ENCODE assay signal across 19 cellular contexts in genomic region chr6:139256087-139256486, GRCh38. TPM values are rescaled to one million over a fixed set of nuclear protein-coding genes. Genes with fewer than 3 reads are reported as not detected.
DNase-seq lines count a peak whose midpoint lies in the region; ATAC-seq, FAIRE-seq and TF ChIP-seq lines count a peak whose summit lies in the region.
"Had no signal": no experiment of that assay in that cellular context is flagged by ENCODE, and none has a peak within 500 bp of the region (broad histone marks: within the 10 kb centered on the region; RNA-seq: fewer than 3 reads in every experiment).

No MANE protein-coding gene starts in this region.

- WGBS in heart right ventricle, 2 donors, result 57 to 76% methylated on average over 3 of the region's 3 CpGs

- no peak overlapping the region for H3K4me2 ChIP-seq in astrocyte (ENCODE audit: low read length)
- H3K4me2 ChIP-seq: smooth muscle cell had no signal

- ATAC-seq in heart right ventricle, result peak in 1 of 8 donors; percentile 12
- no peak for ATAC-seq in Right ventricle myocardium superior (ENCODE audit: poor library complexity)
- ATAC-seq in HG02981 (IDR thresholded peaks at IDR 0.05; ENCODE audit: unreplicated experiment), result no peak
- no peak for ATAC-seq in GM21360 (IDR thresholded peaks at IDR 0.05; ENCODE audit: unreplicated experiment)
- ATAC-seq: activated CD4-positive, CD25-positive, alpha-beta regulatory T cell treated with anti-CD3 and anti-CD28 coated beads, Interleukin-2, amount 50 U/mL, for 24 hours had no signal

- no peak for TF ChIP-seq CTCF in heart right ventricle (IDR thresholded peaks at IDR 0.05)
- no peak for TF ChIP-seq CTCF in astrocyte (IDR thresholded peaks at IDR 0.05; ENCODE audit: insufficient read depth, low read depth, low read length)

- H3K4me1 Mint-ChIP-seq in astrocyte (ENCODE audit: low read depth, unreplicated experiment), result peaks cover 5% of the 10 kb centered on the region

- H3K9me3 ChIP-seq in heart right ventricle (no peaks in the 10 kb centered on the region), astrocyte (ENCODE audit: insufficient read depth, low read depth, low read length) (no peaks in the 10 kb centered on the region)
- H3K9me3 ChIP-seq: adrenal gland, colonic mucosa, tibial nerve had no signal

- no peak overlapping the region for H3K27ac Mint-ChIP-seq in astrocyte (ENCODE audit: unreplicated experiment)

- no peak overlapping the region for H2AFZ ChIP-seq in astrocyte (ENCODE audit: low read depth, low read length)
- H2AFZ ChIP-seq: parathyroid adenoma had no signal

- H3K79me2 ChIP-seq in astrocyte (ENCODE audit: insufficient read depth, low read length), result no peaks in the 10 kb centered on the region
- H3K79me2 ChIP-seq: parathyroid adenoma had no signal

- no peaks in the 10 kb centered on the region for H3K9me3 Mint-ChIP-seq in astrocyte (ENCODE audit: unreplicated experiment)

- intact Hi-C loops in heart right ventricle (cut with DNase I) (loop anchor here in 1 of 10 donors (5.0 kb wide), 1 partner anchor 214 kb away; no protein-coding TSS in a partner anchor), Right ventricle myocardium superior (cut with DNase I) (no loop called here)

- peak overlapping the region in 7 of 10 donors; percentile 20 to 70 (median 47) for H3K27ac ChIP-seq in heart right ventricle
- H3K27ac ChIP-seq in astrocyte (ENCODE audit: low read depth, low read length), result no peak overlapping the region
- H3K27ac ChIP-seq: adrenal gland, colonic mucosa, parathyroid adenoma had no signal

- H3K9ac ChIP-seq in astrocyte (ENCODE audit: low read length), result no peak overlapping the region
- H3K9ac ChIP-seq: parathyroid adenoma had no signal

- no peaks in the 10 kb centered on the region for H3K36me3 Mint-ChIP-seq in astrocyte (ENCODE audit: low read depth, unreplicated experiment)

- H3K36me3 ChIP-seq in heart right ventricle, result peaks cover 0 to 52% (median 7%) of the 10 kb centered on the region in 9 donors
- H3K36me3 ChIP-seq in astrocyte (ENCODE audit: insufficient read depth, low read length), result no peaks in the 10 kb centered on the region
- H3K36me3 ChIP-seq: adrenal gland, colonic mucosa, tibial nerve had no signal

- H3K4me1 ChIP-seq in heart right ventricle (peaks cover 10 to 36% (median 21%) of the 10 kb centered on the region in 9 donors), astrocyte (ENCODE audit: insufficient read depth, low read length) (no peaks in the 10 kb centered on the region)
- H3K4me1 ChIP-seq: colonic mucosa had no signal

- no peak overlapping the region for H3K4me3 ChIP-seq in heart right ventricle
- H3K4me3 ChIP-seq in astrocyte (ENCODE audit: insufficient read depth, low read depth, low read length), result no peak overlapping the region
- H3K4me3 ChIP-seq: adrenal gland, colonic mucosa, smooth muscle cell, tibial nerve had no signal

- H3K27me3 ChIP-seq in heart right ventricle (no peaks in the 10 kb centered on the region), astrocyte (ENCODE audit: insufficient read depth, low read length) (no peaks in the 10 kb centered on the region)
- H3K27me3 ChIP-seq: adrenal gland, colonic mucosa, tibial nerve had no signal

- peak in 1 of 2 donors; percentile 50 for DNase-seq in heart right ventricle
- no peak for DNase-seq in Right ventricle myocardium superior
- peak; percentile 92 for DNase-seq in astrocyte (ENCODE audit: low read depth)
- DNase-seq in mucosa of gallbladder (ENCODE audit: low spot score), result peak; percentile 37
- no peak for DNase-seq in NCI-H510A (lab: John Stamatoyannopoulos, UW)
- DNase-seq in epidermal melanocyte (ENCODE audit: insufficient read length, low spot score), result no peak
- DNase-seq: 8988T, adrenal gland, colonic mucosa, MM.1S, NCI-H1694 treated with DMSO at 0.1 percent for 48 hours, SIG-M5, T-helper 9 cell had no signal

- H3K4me3 Mint-ChIP-seq in astrocyte (ENCODE audit: unreplicated experiment), result no peak overlapping the region

- H4K20me1 ChIP-seq in astrocyte (ENCODE audit: insufficient read depth, low read length), result no peaks in the 10 kb centered on the region

- H3K27me3 Mint-ChIP-seq in astrocyte (ENCODE audit: low read depth, unreplicated experiment), result peaks cover 3% of the 10 kb centered on the region

- FAIRE-seq in astrocyte (lab: Jason Lieb, UNC), result no peak

RNA-seq across cellular contexts. Expression of gene TXLNB, which starts 35.7 kb away (rescaled TPM):
- 100 to 1,000 TPM in 9 of 10 donors, 10 to 100 TPM in 1; 93.3 to 156 (median 140) TPM for total RNA-seq in heart right ventricle
- polyA plus RNA-seq in heart right ventricle, result 10 to 100 TPM in 1 of 2 donors, 1 to 10 TPM in 1; 6.2 to 35.0 TPM
- total RNA-seq in Right ventricle myocardium superior, result 125 TPM
- total RNA-seq in astrocyte, result 0.57 and 0.58 TPM in 2 replicates
- total RNA-seq in mucosa of gallbladder, result 0.75 TPM
- total RNA-seq: smooth muscle cell had no signal
- polyA plus RNA-seq: smooth muscle cell had no signal

Comparison
In these comparisons a context has a peak if more than half of its experiments do, and no peak if none do; other contexts are left out.
1. DNase-seq: peak in astrocyte (single experiment) and mucosa of gallbladder (single experiment); none in Right ventricle myocardium superior (single experiment), NCI-H510A (single experiment) and epidermal melanocyte (single experiment).
2. RNA of gene TXLNB, which starts 35.7 kb away (total RNA-seq): 93.3 to 156 TPM in heart right ventricle and 125 TPM in Right ventricle myocardium superior (single experiment); 0.75 TPM in mucosa of gallbladder (single experiment) and 0.57 to 0.58 TPM in astrocyte; every median in the first group is over 10 times any median in the second.